8 cellular contexts compared by ENCODE assay signal in the genomic region with DNA sequence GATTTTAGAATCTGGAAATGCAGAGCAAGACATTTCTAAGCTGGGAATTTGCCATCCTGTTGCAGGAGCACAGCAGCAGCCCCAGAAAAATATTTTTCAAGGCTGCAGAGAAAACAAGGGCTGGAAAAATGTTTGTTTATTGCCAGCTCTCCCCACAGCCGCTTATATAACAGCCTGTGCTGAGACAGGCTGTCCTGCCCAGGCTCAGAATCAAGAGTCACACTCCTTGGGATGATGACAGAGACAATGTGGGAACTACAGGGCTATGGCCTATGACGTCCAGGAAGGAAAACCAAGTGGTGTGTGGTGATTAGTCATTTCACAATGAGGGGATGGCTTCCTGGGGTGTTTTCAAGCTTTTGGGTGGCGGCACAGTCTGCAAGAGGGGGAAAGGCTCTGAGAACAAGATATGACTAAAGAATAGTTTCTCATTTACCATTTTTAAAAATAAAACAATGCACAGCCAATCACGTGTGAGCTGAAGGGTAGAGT.
A peak's percentile ranks its signal among the peaks of the same experiment; 100 is the strongest.
DNase-seq lines count a peak whose midpoint lies in the region; ATAC-seq lines count a peak whose summit lies in the region.

No MANE protein-coding gene starts in this region.

- no peak for DNase-seq in Right ventricle myocardium inferior (ENCODE audit: missing footprints)
- DNase-seq in cardiac septum (ENCODE audit: low spot score): no peak
- DNase-seq in hippocampal formation (lab: John Stamatoyannopoulos, UW): peak; percentile 34 to 74
- DNase-seq in stimulated activated CD8-positive, alpha-beta memory T cell treated with anti-CD3 and anti-CD28 coated beads, Interleukin-4, amount 100 ng/mL, for 48 hours: peak; percentile 43
- DNase-seq in SIG-M5 treated with dmso at 0.1 percent for 504 hours (lab: John Stamatoyannopoulos, UW; ENCODE audit: unreplicated experiment): no peak

- intact Hi-C loops in Right ventricle myocardium inferior (cut with DNase I): loop anchor here (1.0 to 10.0 kb wide), 5 partner anchors 47 to 333 kb away; no protein-coding TSS in a partner anchor
- intact Hi-C loops in cardiac septum (cut with DNase I): loop anchor here (2.0 to 5.0 kb wide), 2 partner anchors 45 to 197 kb away; no protein-coding TSS in a partner anchor

- ATAC-seq in Right ventricle myocardium inferior (peak; percentile 98), HG03442 (IDR thresholded peaks at IDR 0.05; ENCODE audit: unreplicated experiment) (peak; percentile 84), HG03025 (IDR thresholded peaks at IDR 0.05; ENCODE audit: low FRiP score, unreplicated experiment) (no peak)

- peak overlapping the region; percentile 95 for H3K27ac ChIP-seq in angular gyrus (ENCODE audit: low read depth, low read length)

Comparison
In these comparisons a context has a peak if more than half of its experiments do, and no peak if none do; other contexts are left out.
1. DNase-seq: peak in hippocampal formation (2 of 2) and stimulated activated CD8-positive, alpha-beta memory T cell treated with anti-CD3 and anti-CD28 coated beads, Interleukin-4, amount 100 ng/mL, for 48 hours (single experiment); none in Right ventricle myocardium inferior (single experiment), cardiac septum (single experiment) and SIG-M5 treated with dmso at 0.1 percent for 504 hours (single experiment).